In the genomic region with DNA sequence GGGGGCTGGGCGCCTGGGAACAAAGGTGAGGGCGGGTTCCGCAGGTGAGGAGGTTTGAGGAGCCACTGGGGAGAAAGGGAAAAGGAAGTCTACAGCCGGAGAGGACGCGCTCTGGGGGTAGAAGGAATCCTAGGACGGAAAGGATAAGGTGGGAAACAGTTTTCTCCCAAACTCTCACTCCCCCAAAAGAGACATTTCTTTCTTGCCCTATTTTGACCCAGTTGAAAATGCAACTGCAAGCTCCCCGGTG, we compare ENCODE assay signal across 8 cellular contexts. TPM values are rescaled to one million over a fixed set of nuclear protein-coding genes. Genes with fewer than 3 reads are reported as not detected.
DNase-seq lines count a peak whose midpoint lies in the region; TF ChIP-seq lines count a peak whose summit lies in the region.

No MANE protein-coding gene starts in this region.

- H3K27ac ChIP-seq in WERI-Rb-1: peak overlapping the region; percentile 89
- peak overlapping the region; percentile 77 for H3K27ac ChIP-seq in smooth muscle cell (ENCODE audit: low read depth)

- peak overlapping the region; percentile 77 for H2AFZ ChIP-seq in smooth muscle cell (ENCODE audit: low read depth)

- WGBS in smooth muscle cell (ENCODE audit: low lambda C conversion rate): 0% methylated on average over 6 of the region's 8 CpGs

- H3K27me3 ChIP-seq in WERI-Rb-1 (ENCODE audit: insufficient read depth, low read depth, severe bottlenecking): no peaks in the 10 kb centered on the region
- no peaks in the 10 kb centered on the region for H3K27me3 ChIP-seq in smooth muscle cell (ENCODE audit: low read depth)

- H3K4me1 Mint-ChIP-seq in glutamatergic neuron (ENCODE audit: low read depth, unreplicated experiment): peaks cover 9% of the 10 kb centered on the region

- H3K9ac ChIP-seq in smooth muscle cell (ENCODE audit: low read depth): peak overlapping the region; percentile 53

- DNase-seq in activated T-cell treated with anti-CD3 and anti-CD28 coated beads for 1 hour (ENCODE audit: low read depth) (peak; percentile 29), WERI-Rb-1 (no peak), glutamatergic neuron (no peak), smooth muscle cell (lab: John Stamatoyannopoulos, UW; ENCODE audit: unreplicated experiment) (no peak), posterior vena cava (ENCODE audit: low spot score) (no peak), GF-D8 (lab: John Stamatoyannopoulos, UW) (no peak)
- DNase-seq in activated T-cell treated with anti-CD3 and anti-CD28 coated beads, Interleukin-2, amount 50 U/mL, for 1 hour: no peak
- DNase-seq in activated CD4-positive, alpha-beta T cell treated with anti-CD3 and anti-CD28 coated beads, Interleukin-2, amount 50 U/mL, for 1 hour: no peak

- H3K36me3 ChIP-seq in WERI-Rb-1: peaks cover 33% of the 10 kb centered on the region
- no peaks in the 10 kb centered on the region for H3K36me3 ChIP-seq in smooth muscle cell (ENCODE audit: low read depth)

- peaks cover 79% of the 10 kb centered on the region for H3K79me2 ChIP-seq in smooth muscle cell (ENCODE audit: low read depth)

- peaks cover 69% of the 10 kb centered on the region for H4K20me1 ChIP-seq in smooth muscle cell (ENCODE audit: low read depth)

- H3K36me3 Mint-ChIP-seq in glutamatergic neuron (ENCODE audit: unreplicated experiment): no peaks in the 10 kb centered on the region

- peak overlapping the region; percentile 94 for H3K4me2 ChIP-seq in smooth muscle cell

- H3K9me3 Mint-ChIP-seq in glutamatergic neuron (ENCODE audit: unreplicated experiment): peaks cover 6% of the 10 kb centered on the region

- intact Hi-C loops in posterior vena cava (cut with DNase I): no loop called here

- H3K27ac Mint-ChIP-seq in glutamatergic neuron (ENCODE audit: unreplicated experiment): peak overlapping the region; percentile 62

- peak overlapping the region; percentile 89 for H3K4me3 ChIP-seq in WERI-Rb-1 (ENCODE audit: low read depth, low read length)
- peak overlapping the region; percentile 94 for H3K4me3 ChIP-seq in smooth muscle cell

- H3K4me3 Mint-ChIP-seq in glutamatergic neuron (ENCODE audit: unreplicated experiment): peak overlapping the region; percentile 88

- peaks cover 7% of the 10 kb centered on the region for H3F3A ChIP-seq in smooth muscle cell (ENCODE audit: low read depth)

- H3K9me3 ChIP-seq in WERI-Rb-1 (ENCODE audit: severe bottlenecking) (no peaks in the 10 kb centered on the region), smooth muscle cell (replicated peaks; ENCODE audit: low read depth) (no peaks in the 10 kb centered on the region)

- peaks cover 5% of the 10 kb centered on the region for H3K27me3 Mint-ChIP-seq in glutamatergic neuron (ENCODE audit: unreplicated experiment)

- peaks cover 18% of the 10 kb centered on the region for H3K4me1 ChIP-seq in smooth muscle cell (ENCODE audit: low read depth)

- TF ChIP-seq CTCF in WERI-Rb-1 (IDR thresholded peaks at IDR 0.05; ENCODE audit: low read depth, low read length) (no peak), glutamatergic neuron (IDR thresholded peaks at IDR 0.05; ENCODE audit: partially characterized antibody, unreplicated experiment) (no peak), smooth muscle cell (IDR thresholded peaks at IDR 0.05; ENCODE audit: borderline replicate concordance, insufficient read depth, poor library complexity, severe bottlenecking) (no peak)

RNA-seq across cellular contexts. Expression of gene POLR1D, which starts 0.7 kb away (rescaled TPM):
- total RNA-seq in glutamatergic neuron (ENCODE audit: unreplicated experiment): 85.1 TPM
- total RNA-seq in smooth muscle cell: 57.8 and 102 TPM in 2 replicates
- polyA plus RNA-seq in smooth muscle cell: 45.7 and 61.3 TPM in 2 replicates
- 10 to 100 TPM; 53.2 to 56.5 TPM for total RNA-seq in posterior vena cava

RNA-seq across cellular contexts. Expression of gene LNX2, which starts 0.7 kb away (rescaled TPM):
- total RNA-seq in glutamatergic neuron (ENCODE audit: unreplicated experiment) (3.2 TPM), smooth muscle cell (7.3 and 11.7 TPM in 2 replicates), posterior vena cava (1 to 10 TPM; 4.9 to 7.6 TPM)
- 4.8 and 5.5 TPM in 2 replicates for polyA plus RNA-seq in smooth muscle cell
